In genomic region chr2:55775828-55776227, GRCh38 we compare ENCODE assay signal across 21 cellular contexts.
"Had no signal": no experiment of that assay in that cellular context is flagged by ENCODE, and none has a peak within 500 bp of the region (broad histone marks: within the 10 kb centered on the region; RNA-seq: fewer than 3 reads in every experiment).

No MANE protein-coding gene starts in this region.

- H3K4me3 Mint-ChIP-seq: activated CD4-positive, alpha-beta T cell treated with anti-CD3 and anti-CD28 coated beads, Interleukin-2, amount 10 ng/mL, durations not matched to agents 7 days and 5 days; activated CD8-positive, alpha-beta memory T cell treated with anti-CD3 and anti-CD28 coated beads, Interleukin-2, amount 10 ng/mL, durations not matched to agents 7 days and 5 days; activated CD8-positive, alpha-beta T cell treated with anti-CD3 and anti-CD28 coated beads for 36 hours; activated naive CD8-positive, alpha-beta T cell treated with anti-CD3 and anti-CD28 coated beads, Interleukin-2, amount 50 U/mL, for 24 hours; activated T-helper 1 cell treated with anti-CD3 and anti-CD28 coated beads, Interleukin-12 subunit alpha, Interleukin-12 subunit beta, Interleukin-2, Interleukin-4 antibody, amounts not matched to agents 30 ng/mL and 10 ng/mL and 1 ng/mL, durations not matched to agents 14 hours and 24 hours and 36 hours; endodermal cell; mesothelial cell of epicardium; natural killer cell had no signal

- H3K4me1 Mint-ChIP-seq: activated CD4-positive, alpha-beta T cell treated with anti-CD3 and anti-CD28 coated beads, Interleukin-2, amount 10 ng/mL, durations not matched to agents 7 days and 5 days; activated CD8-positive, alpha-beta memory T cell treated with anti-CD3 and anti-CD28 coated beads, Interleukin-2, amount 10 ng/mL, durations not matched to agents 7 days and 5 days; activated naive CD8-positive, alpha-beta T cell treated with anti-CD3 and anti-CD28 coated beads, Interleukin-2, amount 50 U/mL, for 24 hours; natural killer cell had no signal

- ATAC-seq: activated CD8-positive, alpha-beta memory T cell treated with anti-CD3 and anti-CD28 coated beads, Interleukin-2, amount 10 ng/mL, durations not matched to agents 7 days and 5 days; activated CD8-positive, alpha-beta T cell treated with anti-CD3 and anti-CD28 coated beads for 36 hours; activated naive CD8-positive, alpha-beta T cell treated with anti-CD3 and anti-CD28 coated beads, Interleukin-2, amount 50 U/mL, for 24 hours; body of pancreas; gastrocnemius medialis; left lung; natural killer cell; upper lobe of right lung had no signal

- DNase-seq: activated CD4-positive, alpha-beta T cell treated with anti-CD3 and anti-CD28 coated beads, Interleukin-2, amount 10 ng/mL, durations not matched to agents 7 days and 5 days; activated CD8-positive, alpha-beta memory T cell treated with anti-CD3 and anti-CD28 coated beads, Interleukin-2, amount 10 ng/mL, durations not matched to agents 7 days and 5 days; activated CD8-positive, alpha-beta T cell treated with anti-CD3 and anti-CD28 coated beads for 36 hours; activated gamma-delta T cell; activated naive CD4-positive, alpha-beta T cell treated with anti-CD3 and anti-CD28 coated beads, Interleukin-2, amount 50 U/mL, for 16 hours; activated naive CD8-positive, alpha-beta T cell treated with anti-CD3 and anti-CD28 coated beads, Interleukin-2, amount 50 U/mL, for 24 hours; anterior cingulate cortex; body of pancreas; cortex of kidney; endodermal cell; esophagus squamous epithelium; gastrocnemius medialis; hippocampal formation; kidney glomerular epithelial cell; left lung; natural killer cell; stimulated activated CD4-positive, alpha-beta T cell treated with anti-CD3 and anti-CD28 coated beads, Interleukin-2, amount 100 ng/mL, for 48 hours; stimulated activated naive CD4-positive, alpha-beta T cell treated with Interleukin-2 at 50 U/mL for 16 hours; upper lobe of right lung had no signal

- H3K9me3 Mint-ChIP-seq: activated CD4-positive, alpha-beta T cell treated with anti-CD3 and anti-CD28 coated beads, Interleukin-2, amount 10 ng/mL, durations not matched to agents 7 days and 5 days; activated CD8-positive, alpha-beta T cell treated with anti-CD3 and anti-CD28 coated beads for 36 hours; activated T-helper 1 cell treated with anti-CD3 and anti-CD28 coated beads, Interleukin-12 subunit alpha, Interleukin-12 subunit beta, Interleukin-2, Interleukin-4 antibody, amounts not matched to agents 30 ng/mL and 10 ng/mL and 1 ng/mL, durations not matched to agents 14 hours and 24 hours and 36 hours had no signal

- H3K27ac Mint-ChIP-seq: activated CD4-positive, alpha-beta T cell treated with anti-CD3 and anti-CD28 coated beads, Interleukin-2, amount 10 ng/mL, durations not matched to agents 7 days and 5 days; activated CD8-positive, alpha-beta memory T cell treated with anti-CD3 and anti-CD28 coated beads, Interleukin-2, amount 10 ng/mL, durations not matched to agents 7 days and 5 days; activated CD8-positive, alpha-beta T cell treated with anti-CD3 and anti-CD28 coated beads for 36 hours; activated naive CD8-positive, alpha-beta T cell treated with anti-CD3 and anti-CD28 coated beads, Interleukin-2, amount 50 U/mL, for 24 hours; activated T-helper 1 cell treated with anti-CD3 and anti-CD28 coated beads, Interleukin-12 subunit alpha, Interleukin-12 subunit beta, Interleukin-2, Interleukin-4 antibody, amounts not matched to agents 30 ng/mL and 10 ng/mL and 1 ng/mL, durations not matched to agents 14 hours and 24 hours and 36 hours; endodermal cell; mesothelial cell of epicardium; natural killer cell had no signal

- H3K36me3 Mint-ChIP-seq: activated CD8-positive, alpha-beta memory T cell treated with anti-CD3 and anti-CD28 coated beads, Interleukin-2, amount 10 ng/mL, durations not matched to agents 7 days and 5 days; natural killer cell had no signal
